8 cellular contexts compared by ENCODE assay signal in genomic region chr17:18224428-18225120, GRCh38. TPM values are rescaled to one million over a fixed set of nuclear protein-coding genes. Genes with fewer than 3 reads are reported as not detected.
DNase-seq lines count a peak whose midpoint lies in the region; ATAC-seq, FAIRE-seq and TF ChIP-seq lines count a peak whose summit lies in the region.

No MANE protein-coding gene starts in this region.

- no peaks in the 10 kb centered on the region for H3K9me3 ChIP-seq in CD4-positive, CD25-positive, alpha-beta regulatory T cell (ENCODE audit: control insufficient read depth in 2 of 2, low read length in 2 of 2)
- no peaks in the 10 kb centered on the region for H3K9me3 ChIP-seq in OCI-LY1 (ENCODE audit: low read length)

- H2AFZ ChIP-seq in OCI-LY1 (ENCODE audit: low read length), result peak overlapping the region; percentile 78; the same call in 1 of the 2 replicates

- H3K79me2 ChIP-seq in OCI-LY1 (ENCODE audit: insufficient read depth, low read length), result no peaks in the 10 kb centered on the region

- H3K4me1 ChIP-seq in CD4-positive, CD25-positive, alpha-beta regulatory T cell (ENCODE audit: control insufficient read depth, insufficient read depth, low read length, poor library complexity, severe bottlenecking), result peaks cover 18% of the 10 kb centered on the region
- peaks cover 20% of the 10 kb centered on the region for H3K4me1 ChIP-seq in OCI-LY1 (ENCODE audit: insufficient read depth, low read length, severe bottlenecking)

- no peaks in the 10 kb centered on the region for H3K27me3 ChIP-seq in CD4-positive, CD25-positive, alpha-beta regulatory T cell (ENCODE audit: control insufficient read depth, insufficient read depth, low read length)
- no peaks in the 10 kb centered on the region for H3K27me3 ChIP-seq in OCI-LY1 (ENCODE audit: insufficient read depth, low read length)

- no peak for ATAC-seq in CD4-positive, CD25-positive, alpha-beta regulatory T cell (ENCODE audit: low read depth in 2 of 2)
- no peak for ATAC-seq in effector memory CD8-positive, alpha-beta T cell (replicated peaks)
- no peak for ATAC-seq in natural killer cell

- H3K9me3 Mint-ChIP-seq in CD4-positive, CD25-positive, alpha-beta regulatory T cell, result peaks cover 0 to 2% (median 0%) of the 10 kb centered on the region in 7 donors
- no peaks in the 10 kb centered on the region for H3K9me3 Mint-ChIP-seq in effector memory CD8-positive, alpha-beta T cell
- no peaks in the 10 kb centered on the region for H3K9me3 Mint-ChIP-seq in natural killer cell

- no peak for FAIRE-seq in frontal cortex (lab: Jason Lieb, UNC)

- DNase-seq in CD4-positive, CD25-positive, alpha-beta regulatory T cell, result no peak
- no peak for DNase-seq in effector memory CD8-positive, alpha-beta T cell
- no peak for DNase-seq in natural killer cell
- DNase-seq in OCI-M2 (lab: John Stamatoyannopoulos, UW; ENCODE audit: unreplicated experiment), result no peak
- no peak for DNase-seq in NCI-H345 treated with DMSO at 0.1 percent for 48 hours (lab: John Stamatoyannopoulos, UW; ENCODE audit: unreplicated experiment)
- no peak for DNase-seq in NCI-H1105 (lab: John Stamatoyannopoulos, UW)
- DNase-seq in frontal cortex (ENCODE audit: low spot score in 2 of 2), result no peak

- H3K27ac ChIP-seq in CD4-positive, CD25-positive, alpha-beta regulatory T cell (ENCODE audit: insufficient read depth, low read length, poor library complexity, severe bottlenecking), result no peak overlapping the region
- no peak overlapping the region for H3K27ac ChIP-seq in OCI-LY1 (ENCODE audit: low read depth, low read length, poor library complexity, severe bottlenecking)

- H3K9ac ChIP-seq in OCI-LY1 (ENCODE audit: low read length), result peak overlapping the region; percentile 21; the same call in 1 of the 2 replicates

- H3K9me2 ChIP-seq in OCI-LY1 (ENCODE audit: low read depth, low read length), result no peaks in the 10 kb centered on the region

- H3K4me2 ChIP-seq in OCI-LY1 (ENCODE audit: low read length), result peak overlapping the region; percentile 59

- H3K4me1 Mint-ChIP-seq in CD4-positive, CD25-positive, alpha-beta regulatory T cell, result peaks cover 0 to 39% (median 16%) of the 10 kb centered on the region in 4 donors
- H3K4me1 Mint-ChIP-seq in effector memory CD8-positive, alpha-beta T cell (ENCODE audit: low read depth in 2 of 2), result peaks cover 30 to 35% of the 10 kb centered on the region in 2 donors
- peaks cover 27 to 28% of the 10 kb centered on the region in 2 donors for H3K4me1 Mint-ChIP-seq in natural killer cell

- intact Hi-C loops in natural killer cell (cut with micrococcal nuclease), result loop anchor here (1.0 kb wide), 1 partner anchor 91 kb away; the partner anchor contains the start of gene SMCR8

- no peaks in the 10 kb centered on the region for H3F3A ChIP-seq in OCI-LY1 (ENCODE audit: insufficient read depth, low read length)

- TF ChIP-seq CTCF in OCI-LY1 (IDR thresholded peaks at IDR 0.05; ENCODE audit: low read length) (no peak), natural killer cell (IDR thresholded peaks at IDR 0.05) (no peak)

- H3K4me3 ChIP-seq in CD4-positive, CD25-positive, alpha-beta regulatory T cell (ENCODE audit: low read depth, low read length), result no peak overlapping the region
- H3K4me3 ChIP-seq in OCI-LY1 (ENCODE audit: low read depth, low read length, poor library complexity, severe bottlenecking), result peak overlapping the region; percentile 46

- H4K20me1 ChIP-seq in OCI-LY1 (ENCODE audit: insufficient read depth, low read length), result no peaks in the 10 kb centered on the region

- H3K36me3 Mint-ChIP-seq in CD4-positive, CD25-positive, alpha-beta regulatory T cell, result no peaks in the 10 kb centered on the region
- H3K36me3 Mint-ChIP-seq in effector memory CD8-positive, alpha-beta T cell (ENCODE audit: insufficient read depth), result peaks cover 9% of the 10 kb centered on the region
- H3K36me3 Mint-ChIP-seq in natural killer cell, result no peaks in the 10 kb centered on the region

- H3K36me3 ChIP-seq in CD4-positive, CD25-positive, alpha-beta regulatory T cell (ENCODE audit: control insufficient read depth, insufficient read depth, low read length), result no peaks in the 10 kb centered on the region
- H3K36me3 ChIP-seq in OCI-LY1 (ENCODE audit: insufficient read depth, low read length), result no peaks in the 10 kb centered on the region

- H3K4me3 Mint-ChIP-seq in CD4-positive, CD25-positive, alpha-beta regulatory T cell, result peak overlapping the region in 3 of 4 donors; percentile 73 to 84 (median 82)
- peak overlapping the region; percentile 60 to 97 for H3K4me3 Mint-ChIP-seq in effector memory CD8-positive, alpha-beta T cell
- H3K4me3 Mint-ChIP-seq in natural killer cell, result peak overlapping the region; percentile 53

- H3K27me3 Mint-ChIP-seq in CD4-positive, CD25-positive, alpha-beta regulatory T cell, result no peaks in the 10 kb centered on the region
- no peaks in the 10 kb centered on the region for H3K27me3 Mint-ChIP-seq in effector memory CD8-positive, alpha-beta T cell
- H3K27me3 Mint-ChIP-seq in natural killer cell (ENCODE audit: low read depth in 2 of 2), result no peaks in the 10 kb centered on the region

- H3K27ac Mint-ChIP-seq in CD4-positive, CD25-positive, alpha-beta regulatory T cell, result no peak overlapping the region
- H3K27ac Mint-ChIP-seq in effector memory CD8-positive, alpha-beta T cell, result peak overlapping the region in 1 of 2 donors; percentile 51
- peak overlapping the region; percentile 31 to 82 for H3K27ac Mint-ChIP-seq in natural killer cell

RNA-seq across cellular contexts. Expression of gene LLGL1, which starts 0.9 kb away (rescaled TPM):
- 16.6 TPM for total RNA-seq in CD4-positive, CD25-positive, alpha-beta regulatory T cell
- 1 to 10 TPM; 1.0 to 2.2 (median 1.6) TPM for polyA plus RNA-seq in CD4-positive, CD25-positive, alpha-beta regulatory T cell
- total RNA-seq in natural killer cell (10 to 100 TPM; 19.7 to 26.2 (median 25.8) TPM), frontal cortex (30.2 TPM)

RNA-seq across cellular contexts. Expression of gene FLII, which starts 34.0 kb away (rescaled TPM):
- 344 TPM for total RNA-seq in CD4-positive, CD25-positive, alpha-beta regulatory T cell
- polyA plus RNA-seq in CD4-positive, CD25-positive, alpha-beta regulatory T cell, result 100 to 1,000 TPM; 123 to 154 (median 127) TPM
- total RNA-seq in natural killer cell (100 to 1,000 TPM; 286 to 342 (median 327) TPM), frontal cortex (68.9 TPM)

RNA-seq across cellular contexts. Expression of gene MIEF2, which starts 35.9 kb away (rescaled TPM):
- total RNA-seq in CD4-positive, CD25-positive, alpha-beta regulatory T cell, result 12.1 TPM
- polyA plus RNA-seq in CD4-positive, CD25-positive, alpha-beta regulatory T cell, result 10 to 100 TPM; 11.7 to 19.9 (median 15.2) TPM
- total RNA-seq in natural killer cell, result 10 to 100 TPM; 10.6 to 12.8 (median 11.3) TPM
- total RNA-seq in frontal cortex, result 34.2 TPM

RNA-seq across cellular contexts. Expression of gene ALKBH5, which starts 40.9 kb away (rescaled TPM):
- 118 TPM for total RNA-seq in CD4-positive, CD25-positive, alpha-beta regulatory T cell
- polyA plus RNA-seq in CD4-positive, CD25-positive, alpha-beta regulatory T cell, result 100 to 1,000 TPM; 102 to 123 (median 115) TPM
- total RNA-seq in natural killer cell, result 100 to 1,000 TPM in 1 of 3 donors, 10 to 100 TPM in 2; 95.6 to 114 (median 96.7) TPM
- total RNA-seq in frontal cortex, result 82.7 TPM

Comparison
In these comparisons a context has a peak if more than half of its experiments do, and no peak if none do; other contexts are left out.
1. H3K27ac Mint-ChIP-seq: peak in natural killer cell (2 of 2); none in CD4-positive, CD25-positive, alpha-beta regulatory T cell (0 of 3).
2. Peak in every context shown above with its lines, with median percentiles within 50 percentile points of each other: H3K4me3 Mint-ChIP-seq.